ENCODE assay signal across 1 cellular context in genomic region chr1:165827199-165828102, GRCh38.
TF ChIP-seq lines count a peak whose summit lies in the region.

Gene UCK2, plus strand, starts transcription at chr1:165827614. Its CDS starts 220 bp downstream, at chr1:165827834.

TF ChIP-seq in HEK293, 187 proteins besides CTCF, POLR2A, EP300 and RAD21 (continued from another document):
- TF ChIP-seq PRDM10 (tag by site-specific recombination; IDR thresholded peaks at IDR 0.05) = no peak
- no peak for TF ChIP-seq ZNF157 (tag by site-specific recombination; IDR thresholded peaks at IDR 0.05)
- TF ChIP-seq ZXDB (tag by site-specific recombination; IDR thresholded peaks at IDR 0.05) = no peak
- TF ChIP-seq ZNF514 (tag by site-specific recombination; IDR thresholded peaks at IDR 0.05) = no peak
- no peak for TF ChIP-seq ZNF366 (tag by site-specific recombination; conservative IDR thresholded peaks at IDR 0.05)
- no peak for TF ChIP-seq SALL2 (tag by site-specific recombination; IDR thresholded peaks at IDR 0.05; ENCODE audit: borderline replicate concordance)
- 0 out of 2 replicates have a peak, but pooled peaks have one; percentile 43 for TF ChIP-seq ZSCAN5A (tag by site-specific recombination; IDR thresholded peaks at IDR 0.05)
- no peak for TF ChIP-seq SCRT2 (tag by site-specific recombination; IDR thresholded peaks at IDR 0.05)
- peak; percentile 49; the same call in 1 of the 2 replicates for TF ChIP-seq YY1 (tag by site-specific recombination; IDR thresholded peaks at IDR 0.05)
- no peak for TF ChIP-seq ZNF354C (tag by site-specific recombination; IDR thresholded peaks at IDR 0.05; ENCODE audit: borderline replicate concordance, low read depth)
- TF ChIP-seq ZNF114 (tag by site-specific recombination; IDR thresholded peaks at IDR 0.05) = no peak
- no peak for TF ChIP-seq ZNF530 (tag by site-specific recombination; IDR thresholded peaks at IDR 0.05; ENCODE audit: low read depth)
- no peak for TF ChIP-seq ZNF747 (tag by site-specific recombination; IDR thresholded peaks at IDR 0.05)
- no peak for TF ChIP-seq HOXA7 (CRISPR knock-in tag; IDR thresholded peaks at IDR 0.05; ENCODE audit: borderline replicate concordance)
- TF ChIP-seq SP2 (tag by site-specific recombination; IDR thresholded peaks at IDR 0.05) = peak; percentile 65
- TF ChIP-seq ZNF76 (tag by site-specific recombination; IDR thresholded peaks at IDR 0.05; ENCODE audit: borderline replicate concordance, low read depth) = peak; percentile 31; the same call in 1 of the 2 replicates
- TF ChIP-seq ZNF214 (tag by site-specific recombination; IDR thresholded peaks at IDR 0.05; ENCODE audit: borderline replicate concordance) = no peak
- TF ChIP-seq ZNF10 (tag by site-specific recombination; IDR thresholded peaks at IDR 0.05) = no peak
- TF ChIP-seq ZNF701 (tag by site-specific recombination; IDR thresholded peaks at IDR 0.05) = no peak
- TF ChIP-seq ZNF404 (tag by site-specific recombination; IDR thresholded peaks at IDR 0.05) = no peak
- TF ChIP-seq ZNF658 (tag by site-specific recombination; IDR thresholded peaks at IDR 0.05) = no peak
- TF ChIP-seq ZFHX2 (tag by site-specific recombination; conservative IDR thresholded peaks at IDR 0.05) = peak; percentile 62
- TF ChIP-seq ZNF449 (tag by site-specific recombination; IDR thresholded peaks at IDR 0.05) = peak; percentile 61
- TF ChIP-seq ZBTB21 (tag by site-specific recombination; IDR thresholded peaks at IDR 0.05) = no peak
- TF ChIP-seq ZNF146 (tag by site-specific recombination; IDR thresholded peaks at IDR 0.05) = no peak
- no peak for TF ChIP-seq ZNF223 (tag by site-specific recombination; IDR thresholded peaks at IDR 0.05)
- no peak for TF ChIP-seq ZNF513 (tag by site-specific recombination; IDR thresholded peaks at IDR 0.05)
- TF ChIP-seq TCF7L2 (IDR thresholded peaks at IDR 0.05; ENCODE audit: borderline replicate concordance, low read depth, low read length) = no peak
- TF ChIP-seq SP7 (tag by site-specific recombination; IDR thresholded peaks at IDR 0.05) = no peak
- TF ChIP-seq ZNF623 (tag by site-specific recombination; IDR thresholded peaks at IDR 0.05) = no peak
- TF ChIP-seq GLIS2 (tag by site-specific recombination; IDR thresholded peaks at IDR 0.05) = no peak
- no peak for TF ChIP-seq ZSCAN16 (tag by site-specific recombination; IDR thresholded peaks at IDR 0.05)
- TF ChIP-seq ZNF19 (tag by site-specific recombination; IDR thresholded peaks at IDR 0.05; ENCODE audit: low read depth) = no peak
- no peak for TF ChIP-seq ZNF24 (tag by site-specific recombination; IDR thresholded peaks at IDR 0.05)
- no peak for TF ChIP-seq ZNF548 (tag by site-specific recombination; IDR thresholded peaks at IDR 0.05)
- peak; percentile 19; the same call in 1 of the 2 replicates for TF ChIP-seq MZF1 (tag by site-specific recombination; IDR thresholded peaks at IDR 0.05; ENCODE audit: borderline replicate concordance)
- TF ChIP-seq ZNF561 (tag by site-specific recombination; IDR thresholded peaks at IDR 0.05; ENCODE audit: borderline replicate concordance) = peak; percentile 79
- TF ChIP-seq ZNF292 (tag by site-specific recombination; IDR thresholded peaks at IDR 0.05; ENCODE audit: borderline replicate concordance, low read depth) = no peak
- no peak for TF ChIP-seq ZNF394 (tag by site-specific recombination; IDR thresholded peaks at IDR 0.05; ENCODE audit: borderline replicate concordance)
- TF ChIP-seq GLI4 (tag by site-specific recombination; IDR thresholded peaks at IDR 0.05) = no peak
- no peak for TF ChIP-seq SCRT1 (tag by site-specific recombination; IDR thresholded peaks at IDR 0.05; ENCODE audit: borderline replicate concordance)
- TF ChIP-seq ZNF280C (tag by site-specific recombination; IDR thresholded peaks at IDR 0.05) = no peak
- TF ChIP-seq ZNF555 (tag by site-specific recombination; conservative IDR thresholded peaks at IDR 0.05) = no peak
- TF ChIP-seq ZNF660 (tag by site-specific recombination; IDR thresholded peaks at IDR 0.05) = peak; percentile 64
- no peak for TF ChIP-seq ZNF629 (tag by site-specific recombination; IDR thresholded peaks at IDR 0.05)
- TF ChIP-seq ZNF580 (tag by site-specific recombination; IDR thresholded peaks at IDR 0.05) = no peak
- TF ChIP-seq ZNF571 (tag by site-specific recombination; IDR thresholded peaks at IDR 0.05) = no peak
- TF ChIP-seq ZNF791 (tag by site-specific recombination; IDR thresholded peaks at IDR 0.05) = no peak
- no peak for TF ChIP-seq KLF17 (tag by site-specific recombination; IDR thresholded peaks at IDR 0.05)
- no peak for TF ChIP-seq ZNF664 (tag by site-specific recombination; IDR thresholded peaks at IDR 0.05)
- 0 out of 2 replicates have a peak, but pooled peaks have one; percentile 17 for TF ChIP-seq ZBTB48 (tag by site-specific recombination; IDR thresholded peaks at IDR 0.05)
- TF ChIP-seq ZNF473 (tag by site-specific recombination; IDR thresholded peaks at IDR 0.05) = no peak
- TF ChIP-seq ZNF768 (tag by site-specific recombination; IDR thresholded peaks at IDR 0.05) = no peak
TF ChIP-seq in HEK293: peak in this region for 30.
